In the genomic region with DNA sequence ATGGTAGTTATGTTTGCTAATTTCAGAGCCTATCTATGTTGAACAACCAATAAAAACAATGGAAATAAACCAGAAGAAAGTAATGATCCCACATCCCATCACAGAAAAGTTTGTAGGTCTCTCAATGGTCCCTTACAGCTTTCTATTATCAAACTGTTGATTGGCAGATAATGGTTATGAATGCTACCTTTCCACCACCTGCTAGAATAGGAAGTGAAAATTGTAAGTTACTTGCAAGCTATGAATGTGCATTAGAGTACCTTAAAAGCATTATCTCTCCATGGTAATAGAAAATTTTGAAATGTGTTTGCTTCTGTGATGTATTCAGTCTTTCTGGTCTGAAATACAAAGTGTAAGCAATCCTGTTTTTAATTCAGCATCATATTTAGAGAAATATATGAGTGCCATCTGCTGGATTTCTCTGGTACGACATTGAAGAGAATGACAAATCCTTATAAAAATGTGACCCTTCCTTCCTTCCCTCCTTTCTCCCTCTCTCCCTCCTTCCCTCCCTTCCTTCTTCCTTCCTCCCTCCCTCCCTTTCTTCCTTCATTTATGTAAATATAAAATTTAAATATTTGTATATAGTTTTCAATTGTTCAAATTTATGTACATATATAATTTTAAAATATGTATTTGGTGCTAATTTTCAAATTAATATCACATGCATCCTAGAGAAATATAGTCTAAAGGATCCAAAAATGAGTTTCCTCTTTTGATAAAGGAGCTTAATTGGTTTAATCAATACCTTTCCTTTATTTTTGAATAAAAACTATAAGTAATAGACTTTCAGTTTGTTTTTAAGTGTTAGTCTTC, we compare ENCODE assay signal across 8 cellular contexts. TPM values are rescaled to one million over a fixed set of nuclear protein-coding genes. Genes with fewer than 3 reads are reported as not detected.
DNase-seq lines count a peak whose midpoint lies in the region; ATAC-seq and TF ChIP-seq lines count a peak whose summit lies in the region.
"Had no signal": no experiment of that assay in that cellular context is flagged by ENCODE, and none has a peak within 500 bp of the region (broad histone marks: within the 10 kb centered on the region; RNA-seq: fewer than 3 reads in every experiment).

No MANE protein-coding gene starts in this region.

- no peaks in the 10 kb centered on the region for H3K9me3 ChIP-seq in tibial nerve

- H3K4me1 Mint-ChIP-seq in activated T-cell treated with anti-CD3 and anti-CD28 coated beads, Interleukin-2, amount 50 U/mL, for 24 hours (ENCODE audit: low read depth): no peaks in the 10 kb centered on the region

- TF ChIP-seq CTCF in GM12865 (IDR thresholded peaks at IDR 0.05; ENCODE audit: insufficient read depth, low read depth, low read length, missing control alignments) (peak; percentile 23), tibial nerve (IDR thresholded peaks at IDR 0.05) (peak; percentile 41 to 56 (median 51))

- ATAC-seq in HG03025 (IDR thresholded peaks at IDR 0.05; ENCODE audit: low FRiP score, unreplicated experiment): peak; percentile 63

- TF ChIP-seq POLR2A in tibial nerve (IDR thresholded peaks at IDR 0.05): no peak

- WGBS in tibial nerve, 2 donors: 0 to 2% methylated on average over 1 of the region's 1 CpG

- H3K27ac Mint-ChIP-seq in activated T-cell treated with anti-CD3 and anti-CD28 coated beads, Interleukin-2, amount 50 U/mL, for 24 hours: no peak overlapping the region

- H3K9me3 Mint-ChIP-seq in activated T-cell treated with anti-CD3 and anti-CD28 coated beads, Interleukin-2, amount 50 U/mL, for 24 hours: no peaks in the 10 kb centered on the region

- H3K27ac ChIP-seq in tibial nerve: no peak overlapping the region

- H3K36me3 ChIP-seq in tibial nerve: no peaks in the 10 kb centered on the region

- no peak for TF ChIP-seq EP300 in tibial nerve (IDR thresholded peaks at IDR 0.05)

- H3K27me3 ChIP-seq in tibial nerve: no peaks in the 10 kb centered on the region

- DNase-seq in GM12865 (ENCODE audit: low read depth) (peak; percentile 14), SHP77 (lab: John Stamatoyannopoulos, UW) (peak; percentile 5 to 14), globus pallidus (ENCODE audit: low spot score) (peak; percentile 25), tibial nerve (ENCODE audit: low spot score in 2 of 2) (peak in 1 of 2 donors; percentile 78), T-helper 1 cell (no peak)
- DNase-seq in activated T-cell treated with anti-CD3 and anti-CD28 coated beads, Interleukin-2, amount 50 U/mL, for 24 hours: no peak

- H3K36me3 Mint-ChIP-seq in activated T-cell treated with anti-CD3 and anti-CD28 coated beads, Interleukin-2, amount 50 U/mL, for 24 hours (ENCODE audit: low read depth): no peaks in the 10 kb centered on the region

- peaks cover 6% of the 10 kb centered on the region for H3K27me3 Mint-ChIP-seq in activated T-cell treated with anti-CD3 and anti-CD28 coated beads, Interleukin-2, amount 50 U/mL, for 24 hours

- H3K4me1 ChIP-seq in tibial nerve: peaks cover 0 to 5% (median 0%) of the 10 kb centered on the region in 4 donors

- no peak overlapping the region for H3K4me3 Mint-ChIP-seq in activated T-cell treated with anti-CD3 and anti-CD28 coated beads, Interleukin-2, amount 50 U/mL, for 24 hours

- H3K4me3 ChIP-seq in GM12865 (ENCODE audit: low read depth, low read length): no peak overlapping the region
- H3K4me3 ChIP-seq in tibial nerve: no peak overlapping the region

RNA-seq across cellular contexts. Expression of a gene that starts 41.4 kb away (rescaled TPM):
- not detected for total RNA-seq in tibial nerve
- total RNA-seq: activated CD8-positive, alpha-beta memory T cell treated with anti-CD3 and anti-CD28 coated beads for 36 hours had no signal

Comparison
In these comparisons a context has a peak if more than half of its experiments do, and no peak if none do; other contexts are left out.
1. DNase-seq: peak in GM12865 (single experiment), SHP77 (2 of 2) and globus pallidus (single experiment); none in activated T-cell treated with anti-CD3 and anti-CD28 coated beads, Interleukin-2, amount 50 U/mL, for 24 hours (single experiment) and T-helper 1 cell (0 of 5).